13 cellular contexts compared by ENCODE assay signal in the genomic region with DNA sequence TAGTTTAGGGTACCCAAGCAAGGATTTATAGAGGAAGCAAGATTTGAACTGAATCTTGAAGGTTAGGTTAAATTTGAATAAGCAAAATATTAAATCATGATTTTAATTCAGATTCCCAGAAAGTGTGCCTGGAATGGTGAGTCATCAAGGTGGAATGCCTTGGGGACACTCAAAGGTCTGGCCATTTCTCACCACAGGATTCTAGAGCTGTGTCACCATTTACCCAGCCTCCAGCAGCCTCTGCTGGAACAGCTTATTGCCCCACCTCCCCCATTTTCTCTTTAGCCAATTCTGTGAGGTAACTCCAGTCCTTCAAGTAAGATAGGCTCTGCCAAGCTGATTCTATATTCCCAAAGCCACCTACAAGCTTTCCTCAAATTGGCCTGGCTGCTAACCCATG.
DNase-seq lines count a peak whose midpoint lies in the region; ATAC-seq and TF ChIP-seq lines count a peak whose summit lies in the region.
"Had no signal": no experiment of that assay in that cellular context is flagged by ENCODE, and none has a peak within 500 bp of the region (broad histone marks: within the 10 kb centered on the region; RNA-seq: fewer than 3 reads in every experiment).

No MANE protein-coding gene starts in this region.

- H3K36me3 ChIP-seq in HCT116 (ENCODE audit: control insufficient read depth in 1 of 2, insufficient read depth in 2 of 2, low read length in 2 of 2): no peaks in the 10 kb centered on the region
- H3K36me3 ChIP-seq in SJSA1: no peaks in the 10 kb centered on the region
- H3K36me3 ChIP-seq in upper lobe of right lung: no peaks in the 10 kb centered on the region
- H3K36me3 ChIP-seq: adrenal gland, left ventricle myocardium inferior, Peyer's patch had no signal

- CTCF ChIA-PET in HCT116 (lab: Charles Lee): no interaction called here

- no peaks in the 10 kb centered on the region for H3K79me2 ChIP-seq in HCT116 (ENCODE audit: insufficient read depth, low read length)

- H3K4me3 ChIP-seq in HCT116 (replicated peaks in 1 of 2; ENCODE audit: low read depth in 1 of 2, low read length in 2 of 2): no peak overlapping the region; a peak in 1 of 4 replicates
- no peak overlapping the region for H3K4me3 ChIP-seq in SJSA1
- H3K4me3 ChIP-seq in upper lobe of right lung: no peak overlapping the region
- H3K4me3 ChIP-seq: adrenal gland, left ventricle myocardium inferior, Peyer's patch had no signal

- peaks cover 17 to 24% of the 10 kb centered on the region in 2 experiments for H3K4me1 ChIP-seq in HCT116 (ENCODE audit: control insufficient read depth in 1 of 2, insufficient read depth in 2 of 2, low read length in 2 of 2)
- peaks cover 13% of the 10 kb centered on the region for H3K4me1 ChIP-seq in SJSA1 (replicated peaks)
- no peaks in the 10 kb centered on the region for H3K4me1 ChIP-seq in upper lobe of right lung
- H3K4me1 ChIP-seq: adrenal gland, Peyer's patch had no signal

- RAD21 ChIA-PET in HCT116 (lab: Charles Lee; ENCODE audit: low non-redundant PET in 1 of 2, low total read pairs in 2 of 2, uncharacterized antibody in 2 of 2, unreplicated experiment in 2 of 2): interaction anchor here in 1 of 2 experiments (0.7 kb wide), 1 partner anchor 83 kb away, joined by 3 read pairs; no protein-coding TSS in a partner anchor

- H3K9me3 ChIP-seq in HCT116 (ENCODE audit: control insufficient read depth in 1 of 2, insufficient read depth in 1 of 2, low read depth in 1 of 2, low read length in 2 of 2) (no peaks in the 10 kb centered on the region), SJSA1 (replicated peaks) (no peaks in the 10 kb centered on the region), upper lobe of right lung (no peaks in the 10 kb centered on the region)
- H3K9me3 ChIP-seq: adrenal gland, left ventricle myocardium inferior, Peyer's patch had no signal

- TF ChIP-seq POLR2A in HCT116 (IDR thresholded peaks at IDR 0.05; ENCODE audit: borderline replicate concordance, extremely low read depth, insufficient read depth, insufficient read length): no peak

- peak overlapping the region; percentile 52 for H2AFZ ChIP-seq in HCT116 (ENCODE audit: low read depth, low read length, poor library complexity, severe bottlenecking)

- H3K27me3 ChIP-seq in HCT116 (ENCODE audit: insufficient read depth, low read length) (no peaks in the 10 kb centered on the region), SJSA1 (replicated peaks) (no peaks in the 10 kb centered on the region), upper lobe of right lung (peaks cover 5% of the 10 kb centered on the region)
- H3K27me3 ChIP-seq: adrenal gland, Peyer's patch had no signal

- POLR2A ChIA-PET in HCT116 (lab: Charles Lee): interaction anchor here (0.7 to 1.3 kb wide), 3 partner anchors 11 to 14 kb away, joined by 3 to 5 read pairs (median 3); no protein-coding TSS in a partner anchor

- peak; percentile 75 for DNase-seq in HCT116 (ENCODE audit: low read depth, low spot score)
- peak; percentile 63 to 79 for DNase-seq in SJSA1 (ENCODE audit: low read depth in 1 of 2, low spot score in 2 of 2)
- DNase-seq in fibroblast of peridontal ligament (ENCODE audit: extremely low read depth): peak; percentile 17
- no peak for DNase-seq in upper lobe of right lung
- DNase-seq in inferior parietal cortex (ENCODE audit: extremely low spot score): no peak
- no peak for DNase-seq in C1 segment of cervical spinal cord (lab: John Stamatoyannopoulos, UW)
- DNase-seq: adrenal gland; left ventricle myocardium inferior; NCI-H2171; Peyer's patch; stimulated activated CD4-positive, alpha-beta T cell treated with anti-CD3 and anti-CD28 coated beads, Interleukin-2, amount 100 ng/mL, for 24 hours had no signal

- peak; percentile 19; the same call in 1 of the 2 replicates for TF ChIP-seq RAD21 in HCT116 (IDR thresholded peaks at IDR 0.05; ENCODE audit: low read depth)

- no peaks in the 10 kb centered on the region for H4K20me1 ChIP-seq in HCT116 (ENCODE audit: insufficient read depth)

- H3K4me2 ChIP-seq in HCT116 (ENCODE audit: low read length): peak overlapping the region; percentile 59

- no peak for TF ChIP-seq CTCF in HCT116 (IDR thresholded peaks at IDR 0.05 in 2 of 3, conservative IDR thresholded peaks at IDR 0.05 in 1 of 3; ENCODE audit: borderline replicate concordance in 1 of 3, insufficient read depth in 1 of 3, low read depth in 2 of 3, low read length in 2 of 3)
- TF ChIP-seq CTCF in upper lobe of right lung (IDR thresholded peaks at IDR 0.05): no peak

- H3K27ac ChIP-seq in HCT116 (ENCODE audit: low read depth, low read length) (no peak overlapping the region; the same call in 1 of the 2 replicates), SJSA1 (peak overlapping the region; percentile 18; the same call in 1 of the 2 replicates), upper lobe of right lung (no peak overlapping the region)
- H3K27ac ChIP-seq: adrenal gland, epithelial cell of prostate, left ventricle myocardium inferior, Peyer's patch had no signal

- H3K9ac ChIP-seq in HCT116 (ENCODE audit: low read length): no peak overlapping the region

- ATAC-seq in HCT116 (peak; percentile 98), upper lobe of right lung (peak; percentile 72), HG02981 (IDR thresholded peaks at IDR 0.05; ENCODE audit: unreplicated experiment) (no peak)

- no peaks in the 10 kb centered on the region for H3K9me2 ChIP-seq in HCT116 (ENCODE audit: insufficient read depth)

- no TSS peak for BruUV-seq in HCT116 (replicated peaks; lab: Mats Ljungman, UMichigan)

- intact Hi-C loops in HCT116 (cut with micrococcal nuclease) (no loop called here), upper lobe of right lung (cut with DNase I) (no loop called here)

TF ChIP-seq in HCT116, 20 proteins besides CTCF, POLR2A, EP300 and RAD21 (continues in another document):
- TF ChIP-seq SRF (IDR thresholded peaks at IDR 0.05; ENCODE audit: low read depth) (no peak), ZFX (IDR thresholded peaks at IDR 0.05) (no peak), ZNF274 (IDR thresholded peaks at IDR 0.05; ENCODE audit: low read depth, low read length) (no peak), POLR2AphosphoS5 (IDR thresholded peaks at IDR 0.05; ENCODE audit: low read depth, low read length) (no peak), TCF7L2 (IDR thresholded peaks at IDR 0.05; ENCODE audit: borderline replicate concordance, extremely low read depth, insufficient read depth, insufficient read length) (no peak), ELF1 (IDR thresholded peaks at IDR 0.05; ENCODE audit: borderline replicate concordance, low read depth) (no peak), EZH2phosphoT487 (IDR thresholded peaks at IDR 0.05; ENCODE audit: borderline replicate concordance) (no peak), JUND (IDR thresholded peaks at IDR 0.05) (peak; percentile 88), SIN3A (IDR thresholded peaks at IDR 0.05; ENCODE audit: low read depth) (no peak), CBX3 (IDR thresholded peaks at IDR 0.05; ENCODE audit: low read depth) (peak; percentile 61; the same call in 1 of the 2 replicates), SP1 (IDR thresholded peaks at IDR 0.05; ENCODE audit: low read depth) (peak; percentile 35), FOSL1 (IDR thresholded peaks at IDR 0.05; ENCODE audit: low read depth) (peak; percentile 78), EZH2 (IDR thresholded peaks at IDR 0.05) (no peak)
- TF ChIP-seq, protein P1, sequence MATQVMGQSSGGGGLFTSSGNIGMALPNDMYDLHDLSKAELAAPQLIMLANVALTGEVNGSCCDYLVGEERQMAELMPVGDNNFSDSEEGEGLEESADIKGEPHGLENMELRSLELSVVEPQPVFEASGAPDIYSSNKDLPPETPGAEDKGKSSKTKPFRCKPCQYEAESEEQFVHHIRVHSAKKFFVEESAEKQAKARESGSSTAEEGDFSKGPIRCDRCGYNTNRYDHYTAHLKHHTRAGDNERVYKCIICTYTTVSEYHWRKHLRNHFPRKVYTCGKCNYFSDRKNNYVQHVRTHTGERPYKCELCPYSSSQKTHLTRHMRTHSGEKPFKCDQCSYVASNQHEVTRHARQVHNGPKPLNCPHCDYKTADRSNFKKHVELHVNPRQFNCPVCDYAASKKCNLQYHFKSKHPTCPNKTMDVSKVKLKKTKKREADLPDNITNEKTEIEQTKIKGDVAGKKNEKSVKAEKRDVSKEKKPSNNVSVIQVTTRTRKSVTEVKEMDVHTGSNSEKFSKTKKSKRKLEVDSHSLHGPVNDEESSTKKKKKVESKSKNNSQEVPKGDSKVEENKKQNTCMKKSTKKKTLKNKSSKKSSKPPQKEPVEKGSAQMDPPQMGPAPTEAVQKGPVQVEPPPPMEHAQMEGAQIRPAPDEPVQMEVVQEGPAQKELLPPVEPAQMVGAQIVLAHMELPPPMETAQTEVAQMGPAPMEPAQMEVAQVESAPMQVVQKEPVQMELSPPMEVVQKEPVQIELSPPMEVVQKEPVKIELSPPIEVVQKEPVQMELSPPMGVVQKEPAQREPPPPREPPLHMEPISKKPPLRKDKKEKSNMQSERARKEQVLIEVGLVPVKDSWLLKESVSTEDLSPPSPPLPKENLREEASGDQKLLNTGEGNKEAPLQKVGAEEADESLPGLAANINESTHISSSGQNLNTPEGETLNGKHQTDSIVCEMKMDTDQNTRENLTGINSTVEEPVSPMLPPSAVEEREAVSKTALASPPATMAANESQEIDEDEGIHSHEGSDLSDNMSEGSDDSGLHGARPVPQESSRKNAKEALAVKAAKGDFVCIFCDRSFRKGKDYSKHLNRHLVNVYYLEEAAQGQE (IDR thresholded peaks at IDR 0.05; ENCODE audit: low read depth): no peak
- TF ChIP-seq, protein P2, sequence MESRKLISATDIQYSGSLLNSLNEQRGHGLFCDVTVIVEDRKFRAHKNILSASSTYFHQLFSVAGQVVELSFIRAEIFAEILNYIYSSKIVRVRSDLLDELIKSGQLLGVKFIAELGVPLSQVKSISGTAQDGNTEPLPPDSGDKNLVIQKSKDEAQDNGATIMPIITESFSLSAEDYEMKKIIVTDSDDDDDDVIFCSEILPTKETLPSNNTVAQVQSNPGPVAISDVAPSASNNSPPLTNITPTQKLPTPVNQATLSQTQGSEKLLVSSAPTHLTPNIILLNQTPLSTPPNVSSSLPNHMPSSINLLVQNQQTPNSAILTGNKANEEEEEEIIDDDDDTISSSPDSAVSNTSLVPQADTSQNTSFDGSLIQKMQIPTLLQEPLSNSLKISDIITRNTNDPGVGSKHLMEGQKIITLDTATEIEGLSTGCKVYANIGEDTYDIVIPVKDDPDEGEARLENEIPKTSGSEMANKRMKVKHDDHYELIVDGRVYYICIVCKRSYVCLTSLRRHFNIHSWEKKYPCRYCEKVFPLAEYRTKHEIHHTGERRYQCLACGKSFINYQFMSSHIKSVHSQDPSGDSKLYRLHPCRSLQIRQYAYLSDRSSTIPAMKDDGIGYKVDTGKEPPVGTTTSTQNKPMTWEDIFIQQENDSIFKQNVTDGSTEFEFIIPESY (IDR thresholded peaks at IDR 0.05; ENCODE audit: extremely low read depth, insufficient replicate concordance, low read length): no peak
- TF ChIP-seq, protein P3, sequence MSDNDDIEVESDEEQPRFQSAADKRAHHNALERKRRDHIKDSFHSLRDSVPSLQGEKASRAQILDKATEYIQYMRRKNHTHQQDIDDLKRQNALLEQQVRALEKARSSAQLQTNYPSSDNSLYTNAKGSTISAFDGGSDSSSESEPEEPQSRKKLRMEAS (IDR thresholded peaks at IDR 0.05): no peak

Comparison
In these comparisons a context has a peak if more than half of its experiments do, and no peak if none do; other contexts are left out.
1. DNase-seq: peak in HCT116 (single experiment), SJSA1 (2 of 2) and fibroblast of peridontal ligament (single experiment); none in upper lobe of right lung (single experiment), inferior parietal cortex (single experiment) and C1 segment of cervical spinal cord (0 of 14).